Comparison of ENCODE assay signal across 22 cellular contexts in genomic region chr12:19026035-19026434, GRCh38.
"Had no signal": no experiment of that assay in that cellular context is flagged by ENCODE, and none has a peak within 500 bp of the region (broad histone marks: within the 10 kb centered on the region; RNA-seq: fewer than 3 reads in every experiment).

No MANE protein-coding gene starts in this region.

- H3K36me3 Mint-ChIP-seq: mesothelial cell of epicardium; naive B cell; natural killer cell treated with Interleukin-12 subunit alpha and Interleukin-12 subunit beta and Interleukin-15 and Interleukin-18, amount 100 ng/mL, for 72 hours; stimulated activated effector memory CD8-positive, alpha-beta T cell treated with anti-CD3 and anti-CD28 coated beads, Interleukin-12 subunit alpha, Interleukin-12 subunit beta, amount 100 ng/mL, for 72 hours had no signal

- H3K36me3 ChIP-seq: gastrocnemius medialis, heart left ventricle, left lung, pancreas, stomach, thyroid gland had no signal

- DNase-seq: effector memory CD8-positive, alpha-beta T cell; gastrocnemius medialis; heart left ventricle; left cardiac atrium; left lung; mesenchymal stem cell; mucosa of descending colon; naive B cell; pancreas; stimulated activated CD4-positive, alpha-beta T cell treated with anti-CD3 and anti-CD28 coated beads, Interleukin-12 subunit alpha, Interleukin-12 subunit beta, amount 100 ng/mL, for 4 hours; stimulated activated CD4-positive, alpha-beta T cell treated with anti-CD3 and anti-CD28 coated beads, Interleukin-1b, Interleukin-23, amount 100 ng/mL, for 48 hours; stimulated activated CD4-positive, alpha-beta T cell treated with anti-CD3 and anti-CD28 coated beads, Interleukin-4, amount 100 ng/mL, for 1 hour; stimulated activated naive CD4-positive, alpha-beta T cell treated with Interleukin-2 at 50 U/mL for 16 hours; stomach had no signal

- H3K4me1 ChIP-seq: gastrocnemius medialis, left lung, thyroid gland had no signal

- H2AFZ ChIP-seq: hepatocyte had no signal

- H3K27ac Mint-ChIP-seq: effector memory CD8-positive, alpha-beta T cell; mesothelial cell of epicardium; natural killer cell treated with Interleukin-12 subunit alpha and Interleukin-12 subunit beta and Interleukin-15 and Interleukin-18, amount 100 ng/mL, for 72 hours; stimulated activated effector memory CD8-positive, alpha-beta T cell treated with anti-CD3 and anti-CD28 coated beads, Interleukin-12 subunit alpha, Interleukin-12 subunit beta, amount 100 ng/mL, for 72 hours had no signal

- H3K4me2 ChIP-seq: hepatocyte, smooth muscle cell had no signal

- H3K4me3 ChIP-seq: coronary artery, gastrocnemius medialis, heart left ventricle, hepatocyte, left lung, mucosa of descending colon, smooth muscle cell, stomach, thyroid gland had no signal

- H3K9me3 Mint-ChIP-seq: effector memory CD8-positive, alpha-beta T cell; stimulated activated effector memory CD8-positive, alpha-beta T cell treated with anti-CD3 and anti-CD28 coated beads, Interleukin-12 subunit alpha, Interleukin-12 subunit beta, amount 100 ng/mL, for 72 hours had no signal

- H3K27me3 Mint-ChIP-seq: naive B cell had no signal

- H3K27ac ChIP-seq: coronary artery, gastrocnemius medialis, hepatocyte, left lung, stomach, thyroid gland had no signal

- H3K4me3 Mint-ChIP-seq: effector memory CD8-positive, alpha-beta T cell; mesothelial cell of epicardium; naive B cell; natural killer cell treated with Interleukin-12 subunit alpha and Interleukin-12 subunit beta and Interleukin-15 and Interleukin-18, amount 100 ng/mL, for 72 hours; stimulated activated effector memory CD8-positive, alpha-beta T cell treated with anti-CD3 and anti-CD28 coated beads, Interleukin-12 subunit alpha, Interleukin-12 subunit beta, amount 100 ng/mL, for 72 hours had no signal

- H3K79me2 ChIP-seq: hepatocyte had no signal

- H3K9me3 ChIP-seq: gastrocnemius medialis, left lung, mucosa of descending colon, pancreas, stomach, thyroid gland had no signal

- ATAC-seq: effector memory CD8-positive, alpha-beta T cell; gastrocnemius medialis; heart left ventricle; left cardiac atrium; left lung; natural killer cell treated with Interleukin-12 subunit alpha and Interleukin-12 subunit beta and Interleukin-15 and Interleukin-18, amount 100 ng/mL, for 72 hours; sciatic nerve; stimulated activated effector memory CD8-positive, alpha-beta T cell treated with anti-CD3 and anti-CD28 coated beads, Interleukin-12 subunit alpha, Interleukin-12 subunit beta, amount 100 ng/mL, for 72 hours had no signal

- H3K27me3 ChIP-seq: gastrocnemius medialis, heart left ventricle, hepatocyte, left lung, pancreas, stomach, thyroid gland had no signal

- H3K4me1 Mint-ChIP-seq: mesothelial cell of epicardium; naive B cell; stimulated activated effector memory CD8-positive, alpha-beta T cell treated with anti-CD3 and anti-CD28 coated beads, Interleukin-12 subunit alpha, Interleukin-12 subunit beta, amount 100 ng/mL, for 72 hours had no signal
